ENCODE assay signal across 15 cellular contexts in genomic region chr9:126859111-126859510, GRCh38. TPM values are rescaled to one million over a fixed set of nuclear protein-coding genes. Genes with fewer than 3 reads are reported as not detected.
DNase-seq lines count a peak whose midpoint lies in the region; ATAC-seq and TF ChIP-seq lines count a peak whose summit lies in the region.
"Had no signal": no experiment of that assay in that cellular context is flagged by ENCODE, and none has a peak within 500 bp of the region (broad histone marks: within the 10 kb centered on the region; RNA-seq: fewer than 3 reads in every experiment).

No MANE protein-coding gene starts in this region.

- TF ChIP-seq POLR2A in HCT116 (IDR thresholded peaks at IDR 0.05; ENCODE audit: borderline replicate concordance, extremely low read depth, insufficient read depth, insufficient read length): no peak

- peak overlapping the region; percentile 55 for H3K27ac Mint-ChIP-seq in activated CD4-positive, alpha-beta T cell treated with anti-CD3 and anti-CD28 coated beads, Interleukin-2, amount 10 ng/mL, durations not matched to agents 7 days and 5 days
- peak overlapping the region; percentile 84 for H3K27ac Mint-ChIP-seq in activated naive CD8-positive, alpha-beta T cell treated with anti-CD3 and anti-CD28 coated beads, Interleukin-2, amount 50 U/mL, for 24 hours
- H3K27ac Mint-ChIP-seq in nephron: peak overlapping the region; percentile 68 to 80 (median 73)

- H3K4me1 Mint-ChIP-seq in activated CD4-positive, alpha-beta T cell treated with anti-CD3 and anti-CD28 coated beads, Interleukin-2, amount 10 ng/mL, durations not matched to agents 7 days and 5 days: peaks cover 28% of the 10 kb centered on the region
- H3K4me1 Mint-ChIP-seq in activated naive CD8-positive, alpha-beta T cell treated with anti-CD3 and anti-CD28 coated beads, Interleukin-2, amount 50 U/mL, for 24 hours: peaks cover 25% of the 10 kb centered on the region
- H3K4me1 Mint-ChIP-seq in nephron: peaks cover 44% of the 10 kb centered on the region

- H3K9me3 Mint-ChIP-seq in activated CD4-positive, alpha-beta T cell treated with anti-CD3 and anti-CD28 coated beads, Interleukin-2, amount 10 ng/mL, durations not matched to agents 7 days and 5 days: no peaks in the 10 kb centered on the region
- no peaks in the 10 kb centered on the region for H3K9me3 Mint-ChIP-seq in activated naive CD8-positive, alpha-beta T cell treated with anti-CD3 and anti-CD28 coated beads, Interleukin-2, amount 50 U/mL, for 24 hours
- H3K9me3 Mint-ChIP-seq in nephron: no peaks in the 10 kb centered on the region

- no peak overlapping the region for H3K9ac ChIP-seq in HCT116 (ENCODE audit: low read length)

- peak overlapping the region; percentile 74 for H3K4me3 Mint-ChIP-seq in activated CD4-positive, alpha-beta T cell treated with anti-CD3 and anti-CD28 coated beads, Interleukin-2, amount 10 ng/mL, durations not matched to agents 7 days and 5 days
- peak overlapping the region; percentile 78 for H3K4me3 Mint-ChIP-seq in activated naive CD8-positive, alpha-beta T cell treated with anti-CD3 and anti-CD28 coated beads, Interleukin-2, amount 50 U/mL, for 24 hours
- peak overlapping the region; percentile 79 to 85 (median 84) for H3K4me3 Mint-ChIP-seq in nephron

- H3K4me1 ChIP-seq in HCT116 (ENCODE audit: control insufficient read depth in 1 of 2, insufficient read depth in 2 of 2, low read length in 2 of 2): peaks cover 7 to 20% of the 10 kb centered on the region in 2 experiments; a peak in 3 of 4 replicates

- H3K36me3 ChIP-seq in HCT116 (ENCODE audit: control insufficient read depth in 1 of 2, insufficient read depth in 2 of 2, low read length in 2 of 2) (peaks cover 2 to 4% of the 10 kb centered on the region in 2 experiments; a peak in 1 of 4 replicates), H7 (replicated peaks; ENCODE audit: control insufficient read depth, insufficient read depth, low read length) (no peaks in the 10 kb centered on the region)
- H3K36me3 ChIP-seq: vagina had no signal

- DNase-seq in activated CD4-positive, alpha-beta T cell treated with anti-CD3 and anti-CD28 coated beads, Interleukin-2, amount 10 ng/mL, durations not matched to agents 7 days and 5 days: no peak
- DNase-seq in activated CD4-positive, alpha-beta T cell treated with anti-CD3 and anti-CD28 coated beads for 48 hours: no peak
- DNase-seq in HCT116 (ENCODE audit: low read depth, low spot score) (no peak), H7 (no peak), SKM-1 treated with dmso at 0.1 percent for 144 hours (lab: John Stamatoyannopoulos, UW; ENCODE audit: unreplicated experiment) (no peak)
- DNase-seq in activated naive CD8-positive, alpha-beta T cell treated with anti-CD3 and anti-CD28 coated beads, Interleukin-2, amount 50 U/mL, for 24 hours: no peak
- DNase-seq: ACHN; central memory CD4-positive, alpha-beta T cell; COR-L47; HCEC 1CT; NCI-H1417 had no signal

- no peaks in the 10 kb centered on the region for H3K9me3 ChIP-seq in HCT116 (ENCODE audit: control insufficient read depth in 1 of 2, insufficient read depth in 1 of 2, low read depth in 1 of 2, low read length in 2 of 2)
- H3K9me3 ChIP-seq: vagina had no signal

- CTCF ChIA-PET in activated CD4-positive, alpha-beta T cell treated with anti-CD3 and anti-CD28 coated beads, Interleukin-2, amount 10 ng/mL, durations not matched to agents 7 days and 5 days (lab: Charles Lee): interaction anchor here (0.8 to 1.4 kb wide), 5 partner anchors 9 to 50 kb away, joined by 3 to 11 read pairs (median 3); no protein-coding TSS in a partner anchor
- CTCF ChIA-PET in HCT116 (lab: Charles Lee): interaction anchor here (0.9 to 2.2 kb wide), 9 partner anchors 10 to 154 kb away, joined by 3 to 6 read pairs (median 4); no protein-coding TSS in a partner anchor

- H3K27ac ChIP-seq in HCT116 (ENCODE audit: low read depth, low read length): no peak overlapping the region
- H3K27ac ChIP-seq: vagina had no signal

- no peaks in the 10 kb centered on the region for H4K20me1 ChIP-seq in HCT116 (ENCODE audit: insufficient read depth)

- peaks cover 32% of the 10 kb centered on the region for H3K27me3 Mint-ChIP-seq in activated CD4-positive, alpha-beta T cell treated with anti-CD3 and anti-CD28 coated beads, Interleukin-2, amount 10 ng/mL, durations not matched to agents 7 days and 5 days
- peaks cover 3% of the 10 kb centered on the region for H3K27me3 Mint-ChIP-seq in activated naive CD8-positive, alpha-beta T cell treated with anti-CD3 and anti-CD28 coated beads, Interleukin-2, amount 50 U/mL, for 24 hours
- H3K27me3 Mint-ChIP-seq in nephron (ENCODE audit: low read depth): peaks cover 11% of the 10 kb centered on the region

- no peak overlapping the region for H2AFZ ChIP-seq in HCT116 (ENCODE audit: low read depth, low read length, poor library complexity, severe bottlenecking)

- ATAC-seq in HCT116 (no peak), HG03175 (IDR thresholded peaks at IDR 0.05; ENCODE audit: unreplicated experiment) (no peak)
- ATAC-seq in activated naive CD8-positive, alpha-beta T cell treated with anti-CD3 and anti-CD28 coated beads, Interleukin-2, amount 50 U/mL, for 24 hours: no peak
- ATAC-seq: Right ventricle myocardium inferior had no signal

- intact Hi-C loops in HCT116 (cut with micrococcal nuclease): no loop called here

- RAD21 ChIA-PET in HCT116 (lab: Charles Lee; ENCODE audit: low non-redundant PET in 1 of 2, low total read pairs in 2 of 2, uncharacterized antibody in 2 of 2, unreplicated experiment in 2 of 2): no interaction called here

- H3K79me2 ChIP-seq in HCT116 (ENCODE audit: insufficient read depth, low read length): peaks cover 33% of the 10 kb centered on the region

- peaks cover 11% of the 10 kb centered on the region for H3K36me3 Mint-ChIP-seq in activated CD4-positive, alpha-beta T cell treated with anti-CD3 and anti-CD28 coated beads, Interleukin-2, amount 10 ng/mL, durations not matched to agents 7 days and 5 days (ENCODE audit: low read depth)
- H3K36me3 Mint-ChIP-seq in activated naive CD8-positive, alpha-beta T cell treated with anti-CD3 and anti-CD28 coated beads, Interleukin-2, amount 50 U/mL, for 24 hours (ENCODE audit: low read depth): no peaks in the 10 kb centered on the region
- no peaks in the 10 kb centered on the region for H3K36me3 Mint-ChIP-seq in nephron (ENCODE audit: low read depth)

- H3K9me2 ChIP-seq in HCT116 (ENCODE audit: insufficient read depth): no peaks in the 10 kb centered on the region

- 0 out of 2 replicates have a peak overlapping the region, but pooled peaks have one; percentile 89 for H3K4me2 ChIP-seq in HCT116 (ENCODE audit: low read length)

- POLR2A ChIA-PET in activated CD4-positive, alpha-beta T cell treated with anti-CD3 and anti-CD28 coated beads, Interleukin-2, amount 10 ng/mL, durations not matched to agents 7 days and 5 days (lab: Charles Lee): no interaction called here
- POLR2A ChIA-PET in HCT116 (lab: Charles Lee): no interaction called here

- no peak overlapping the region for H3K4me3 ChIP-seq in HCT116 (replicated peaks in 1 of 2; ENCODE audit: low read depth in 1 of 2, low read length in 2 of 2)
- no peak overlapping the region for H3K4me3 ChIP-seq in H7 (ENCODE audit: insufficient read depth, low read depth, low read length)

- BruUV-seq in HCT116 (replicated peaks; lab: Mats Ljungman, UMichigan): no TSS peak

- TF ChIP-seq CTCF in HCT116 (IDR thresholded peaks at IDR 0.05 in 2 of 3, conservative IDR thresholded peaks at IDR 0.05 in 1 of 3; ENCODE audit: borderline replicate concordance in 1 of 3, insufficient read depth in 1 of 3, low read depth in 2 of 3, low read length in 2 of 3): no peak
- TF ChIP-seq CTCF in nephron (IDR thresholded peaks at IDR 0.05; ENCODE audit: unreplicated experiment in 3 of 3): no peak

- no peak for TF ChIP-seq RAD21 in HCT116 (IDR thresholded peaks at IDR 0.05; ENCODE audit: low read depth)

- H3K27me3 ChIP-seq in HCT116 (ENCODE audit: insufficient read depth, low read length) (no peaks in the 10 kb centered on the region), H7 (ENCODE audit: control insufficient read depth, insufficient read depth, low read length) (peaks cover 1% of the 10 kb centered on the region; the same call in 1 of the 2 replicates)
- H3K27me3 ChIP-seq: vagina had no signal

TF ChIP-seq in HCT116, 20 proteins besides CTCF, POLR2A, EP300 and RAD21 (continues in another document):
- TF ChIP-seq, protein P1, sequence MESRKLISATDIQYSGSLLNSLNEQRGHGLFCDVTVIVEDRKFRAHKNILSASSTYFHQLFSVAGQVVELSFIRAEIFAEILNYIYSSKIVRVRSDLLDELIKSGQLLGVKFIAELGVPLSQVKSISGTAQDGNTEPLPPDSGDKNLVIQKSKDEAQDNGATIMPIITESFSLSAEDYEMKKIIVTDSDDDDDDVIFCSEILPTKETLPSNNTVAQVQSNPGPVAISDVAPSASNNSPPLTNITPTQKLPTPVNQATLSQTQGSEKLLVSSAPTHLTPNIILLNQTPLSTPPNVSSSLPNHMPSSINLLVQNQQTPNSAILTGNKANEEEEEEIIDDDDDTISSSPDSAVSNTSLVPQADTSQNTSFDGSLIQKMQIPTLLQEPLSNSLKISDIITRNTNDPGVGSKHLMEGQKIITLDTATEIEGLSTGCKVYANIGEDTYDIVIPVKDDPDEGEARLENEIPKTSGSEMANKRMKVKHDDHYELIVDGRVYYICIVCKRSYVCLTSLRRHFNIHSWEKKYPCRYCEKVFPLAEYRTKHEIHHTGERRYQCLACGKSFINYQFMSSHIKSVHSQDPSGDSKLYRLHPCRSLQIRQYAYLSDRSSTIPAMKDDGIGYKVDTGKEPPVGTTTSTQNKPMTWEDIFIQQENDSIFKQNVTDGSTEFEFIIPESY (IDR thresholded peaks at IDR 0.05; ENCODE audit: extremely low read depth, insufficient replicate concordance, low read length): no peak
- no peak for TF ChIP-seq CEBPB (IDR thresholded peaks at IDR 0.05; ENCODE audit: low read depth)
- no peak for TF ChIP-seq MAX (IDR thresholded peaks at IDR 0.05)
- no peak for TF ChIP-seq EGR1 (IDR thresholded peaks at IDR 0.05; ENCODE audit: low read depth)

RNA-seq across cellular contexts. Expression of gene ZBTB34, which starts 1.3 kb away (rescaled TPM):
- 1 to 10 TPM; 8.3 to 8.7 TPM for total RNA-seq in activated CD4-positive, alpha-beta T cell treated with anti-CD3 and anti-CD28 coated beads, Interleukin-2, amount 10 ng/mL, durations not matched to agents 7 days and 5 days
- 5.6 TPM for total RNA-seq in HCT116 (2021; ENCODE audit: unreplicated experiment)
- polyA plus RNA-seq in HCT116 (2012): 1.9 and 2.4 TPM in 2 replicates
- 11.2 and 14.1 TPM in 2 replicates for total RNA-seq in H7 (2014; rRNA removed; shearing (Covaris generic))

RNA-seq across cellular contexts. Expression of gene ZBTB43, which starts 54.3 kb away (rescaled TPM):
- 10 to 100 TPM; 17.0 to 21.0 TPM for total RNA-seq in activated CD4-positive, alpha-beta T cell treated with anti-CD3 and anti-CD28 coated beads, Interleukin-2, amount 10 ng/mL, durations not matched to agents 7 days and 5 days
- total RNA-seq in HCT116 (2021; ENCODE audit: unreplicated experiment): 15.4 TPM
- 3.2 and 4.3 TPM in 2 replicates for polyA plus RNA-seq in HCT116 (2012)
- 7.2 and 7.6 TPM in 2 replicates for total RNA-seq in H7 (2014; rRNA removed; shearing (Covaris generic))

RNA-seq across cellular contexts. Expression of gene RALGPS1, which starts 55.5 kb away (rescaled TPM):
- 1 to 10 TPM; 1.9 to 2.2 TPM for total RNA-seq in activated CD4-positive, alpha-beta T cell treated with anti-CD3 and anti-CD28 coated beads, Interleukin-2, amount 10 ng/mL, durations not matched to agents 7 days and 5 days
- total RNA-seq in HCT116 (2021; ENCODE audit: unreplicated experiment): 7.6 TPM
- polyA plus RNA-seq in HCT116 (2012): 4.2 and 7.3 TPM in 2 replicates
- 6.4 and 8.8 TPM in 2 replicates for total RNA-seq in H7 (2014; rRNA removed; shearing (Covaris generic))
